19 cellular contexts compared by ENCODE assay signal in genomic region chr18:74528478-74528877, GRCh38. TPM values are rescaled to one million over a fixed set of nuclear protein-coding genes. Genes with fewer than 3 reads are reported as not detected.
DNase-seq lines count a peak whose midpoint lies in the region; ATAC-seq, FAIRE-seq and TF ChIP-seq lines count a peak whose summit lies in the region.
"Had no signal": no experiment of that assay in that cellular context is flagged by ENCODE, and none has a peak within 500 bp of the region (broad histone marks: within the 10 kb centered on the region; RNA-seq: fewer than 3 reads in every experiment).

No MANE protein-coding gene starts in this region.

- FAIRE-seq in small intestine (lab: Jason Lieb, UNC) = no peak

- no peak for TF ChIP-seq CTCF in foreskin keratinocyte (conservative IDR thresholded peaks at IDR 0.05)

- H3K4me1 ChIP-seq in small intestine (ENCODE audit: control insufficient read depth in 2 of 2, insufficient read depth in 1 of 2, low read depth in 1 of 2, low read length in 1 of 2) (peaks cover 2 to 11% of the 10 kb centered on the region in 2 donors), foreskin keratinocyte (no peaks in the 10 kb centered on the region), Karpas-422 (ENCODE audit: low read length) (peaks cover 6% of the 10 kb centered on the region)
- H3K4me1 ChIP-seq: BLaER1 had no signal

- no peak overlapping the region for H3K4me2 ChIP-seq in Karpas-422 (ENCODE audit: low read depth, low read length, poor library complexity, severe bottlenecking)
- H3K4me2 ChIP-seq: BLaER1 had no signal

- peak overlapping the region; percentile 60 for H3K27ac ChIP-seq in temporal lobe (ENCODE audit: low read depth, low read length)
- no peak overlapping the region for H3K27ac ChIP-seq in small intestine (ENCODE audit: low read depth in 1 of 2, low read length in 1 of 2)
- H3K27ac ChIP-seq in foreskin keratinocyte = no peak overlapping the region
- no peak overlapping the region for H3K27ac ChIP-seq in Karpas-422 (ENCODE audit: low read length)
- H3K27ac ChIP-seq: BLaER1, gastrocnemius medialis, transverse colon had no signal

- no peak overlapping the region for H3K9ac ChIP-seq in Karpas-422 (ENCODE audit: low read length)
- H3K9ac ChIP-seq: BLaER1 had no signal

- H3K27me3 ChIP-seq in small intestine (ENCODE audit: control insufficient read depth in 2 of 2, insufficient read depth in 2 of 2, low read length in 2 of 2) (no peaks in the 10 kb centered on the region), foreskin keratinocyte (peaks cover 10% of the 10 kb centered on the region), Karpas-422 (ENCODE audit: low read length) (no peaks in the 10 kb centered on the region)
- H3K27me3 ChIP-seq: BLaER1, gastrocnemius medialis, transverse colon had no signal

- H3K36me3 ChIP-seq in small intestine (ENCODE audit: control insufficient read depth in 2 of 2, insufficient read depth in 2 of 2, low read length in 2 of 2) = no peaks in the 10 kb centered on the region
- no peaks in the 10 kb centered on the region for H3K36me3 ChIP-seq in Karpas-422 (ENCODE audit: insufficient read depth, low read length)
- H3K36me3 ChIP-seq: gastrocnemius medialis, transverse colon had no signal

- H2AFZ ChIP-seq in Karpas-422 (ENCODE audit: low read length) = no peak overlapping the region

- no peaks in the 10 kb centered on the region for H4K20me1 ChIP-seq in Karpas-422 (ENCODE audit: insufficient read depth, low read depth, low read length)
- H4K20me1 ChIP-seq: BLaER1 had no signal

- H3K9me2 ChIP-seq in Karpas-422 (replicated peaks; ENCODE audit: insufficient read depth, low read length) = no peaks in the 10 kb centered on the region

- H3K9me3 ChIP-seq in small intestine (ENCODE audit: control insufficient read depth, low read depth) (no peaks in the 10 kb centered on the region), Karpas-422 (ENCODE audit: low read length) (no peaks in the 10 kb centered on the region)
- H3K9me3 ChIP-seq: BLaER1, gastrocnemius medialis, transverse colon had no signal

- H3K79me2 ChIP-seq in Karpas-422 (ENCODE audit: low read length) = no peaks in the 10 kb centered on the region

- no peak for DNase-seq in small intestine
- DNase-seq in foreskin keratinocyte = no peak
- no peak for DNase-seq in Karpas-422
- DNase-seq: activated CD4-positive, alpha-beta memory T cell treated with anti-CD3 and anti-CD28 coated beads for 36 hours; cerebellar nuclear complex; gastrocnemius medialis; GOT3; naive B cell; NCI-H2029 treated with DMSO at 0.1 percent for 48 hours; transverse colon had no signal

- ATAC-seq in GM19395 (IDR thresholded peaks at IDR 0.05; ENCODE audit: unreplicated experiment) (peak; percentile 80), HG02870 (IDR thresholded peaks at IDR 0.05; ENCODE audit: unreplicated experiment) (peak; percentile 73), HG03442 (IDR thresholded peaks at IDR 0.05; ENCODE audit: unreplicated experiment) (peak; percentile 68), foreskin keratinocyte (no peak), GM19023 (IDR thresholded peaks at IDR 0.05; ENCODE audit: unreplicated experiment) (no peak)
- ATAC-seq: gastrocnemius medialis had no signal

- 71 to 84% (median 83%) methylated on average over 1 of the region's 1 CpG for WGBS in small intestine, 3 donors

- H3K4me3 ChIP-seq in small intestine (ENCODE audit: low read depth in 1 of 2, low read length in 2 of 2) (no peak overlapping the region), Karpas-422 (ENCODE audit: low read length) (no peak overlapping the region)
- H3K4me3 ChIP-seq: BLaER1, gastrocnemius medialis, transverse colon had no signal

RNA-seq across cellular contexts. Expression of gene CNDP1, which starts 5.8 kb away (rescaled TPM):
- total RNA-seq in temporal lobe = 0.49 TPM
- 10 to 100 TPM in 1 of 3 donors, 1 to 10 TPM in 2; 6.2 to 11.9 (median 6.8) TPM for polyA plus RNA-seq in small intestine
- total RNA-seq in foreskin keratinocyte = not detected in 2 replicates
- not detected in 2 replicates for polyA plus RNA-seq in foreskin keratinocyte
- total RNA-seq in Karpas-422 (2014; rRNA removed; shearing (Covaris generic); ENCODE audit: low replicate concordance) = 0.11 TPM in 1 of 2 replicates, not detected in the other
- total RNA-seq: activated CD4-positive, alpha-beta memory T cell treated with anti-CD3 and anti-CD28 coated beads for 36 hours; activated T-helper 1 cell treated with anti-CD3 and anti-CD28 coated beads, Interleukin-12 subunit alpha, Interleukin-12 subunit beta, Interleukin-2, Interleukin-4 antibody, amounts not matched to agents 30 ng/mL and 10 ng/mL and 1 ng/mL, durations not matched to agents 14 hours and 24 hours and 36 hours; gastrocnemius medialis; M059J; skeletal muscle tissue; transverse colon had no signal

RNA-seq across cellular contexts. Expression of gene CNDP2, which starts 32.3 kb away (rescaled TPM):
- total RNA-seq in temporal lobe (35.7 TPM), foreskin keratinocyte (108 and 143 TPM in 2 replicates)
- polyA plus RNA-seq in small intestine (100 to 1,000 TPM; 215 to 423 (median 340) TPM), foreskin keratinocyte (120 and 141 TPM in 2 replicates)
- total RNA-seq in Karpas-422 (2014; rRNA removed; shearing (Covaris generic); ENCODE audit: low replicate concordance) = 137 and 167 TPM in 2 replicates

Comparison
In these comparisons a context has a peak if more than half of its experiments do, and no peak if none do; other contexts are left out.
1. ATAC-seq: peak in GM19395 (single experiment), HG02870 (single experiment) and HG03442 (single experiment); none in foreskin keratinocyte (single experiment) and GM19023 (single experiment).